ENCODE assay signal across 1 cellular context in genomic region chr17:73231841-73232586, GRCh38.
TF ChIP-seq lines count a peak whose summit lies in the region.

No MANE protein-coding gene starts in this region.

TF ChIP-seq in K562, 482 proteins besides CTCF, POLR2A, EP300 and RAD21 (continued from another document and continues in another):
- no peak for TF ChIP-seq ZFP91 (CRISPR knock-in tag; IDR thresholded peaks at IDR 0.05)
- no peak for TF ChIP-seq HES1 (IDR thresholded peaks at IDR 0.05; ENCODE audit: low read depth)
- no peak for TF ChIP-seq CGGBP1 (CRISPR knock-in tag; IDR thresholded peaks at IDR 0.05)
- no peak for TF ChIP-seq NFIX (CRISPR knock-in tag; IDR thresholded peaks at IDR 0.05; ENCODE audit: low read depth)
- TF ChIP-seq MCM2 (IDR thresholded peaks at IDR 0.05; ENCODE audit: low read depth) = no peak
- TF ChIP-seq NFRKB (IDR thresholded peaks at IDR 0.05; ENCODE audit: low read depth) = no peak
- TF ChIP-seq RFX1 (IDR thresholded peaks at IDR 0.05) = no peak
- TF ChIP-seq CEBPZ (IDR thresholded peaks at IDR 0.05; ENCODE audit: borderline replicate concordance, low read depth, low read length) = no peak
- no peak for TF ChIP-seq ZNF583 (CRISPR knock-in tag; IDR thresholded peaks at IDR 0.05)
- peak; percentile 67 for TF ChIP-seq SAP30 (IDR thresholded peaks at IDR 0.05; ENCODE audit: borderline replicate concordance, insufficient read depth, low read depth, low read length, poor library complexity, severe bottlenecking)
- no peak for TF ChIP-seq POU5F1 (IDR thresholded peaks at IDR 0.05; ENCODE audit: borderline replicate concordance, low read depth, low read length, partially characterized antibody)
- no peak for TF ChIP-seq ZNF655 (CRISPR knock-in tag; IDR thresholded peaks at IDR 0.05)
- TF ChIP-seq THRB (CRISPR knock-in tag; conservative IDR thresholded peaks at IDR 0.05) = no peak
- no peak for TF ChIP-seq JUNB (CRISPR knock-in tag; conservative IDR thresholded peaks at IDR 0.05)
- no peak for TF ChIP-seq ZC3H4 (CRISPR knock-in tag; IDR thresholded peaks at IDR 0.05; ENCODE audit: borderline replicate concordance)
- TF ChIP-seq MBD2 (IDR thresholded peaks at IDR 0.05; ENCODE audit: borderline replicate concordance, low read depth) = no peak; the same call in 1 of the 2 replicates
- TF ChIP-seq ZNF318 (IDR thresholded peaks at IDR 0.05; ENCODE audit: borderline replicate concordance in 1 of 2, low read depth in 1 of 2) = no peak
- TF ChIP-seq MECOM (CRISPR knock-in tag; IDR thresholded peaks at IDR 0.05) = no peak
- TF ChIP-seq SMAD3 (CRISPR knock-in tag; conservative IDR thresholded peaks at IDR 0.05) = no peak
- peak in 1 of 2 experiments; percentile 53; a peak in 1 of 4 replicates for TF ChIP-seq NONO (IDR thresholded peaks at IDR 0.05; ENCODE audit: low read depth in 2 of 2, low read length in 1 of 2)
- TF ChIP-seq SMAD4 (CRISPR knock-in tag; conservative IDR thresholded peaks at IDR 0.05) = 0 out of 2 replicates have a peak, but pooled peaks have one; percentile 28
- no peak for TF ChIP-seq SOX6 (IDR thresholded peaks at IDR 0.05)
